36 cellular contexts compared by ENCODE assay signal in genomic region chr19:41445575-41445974, GRCh38. TPM values are rescaled to one million over a fixed set of nuclear protein-coding genes. Genes with fewer than 3 reads are reported as not detected.
"Had no signal": no experiment of that assay in that cellular context is flagged by ENCODE, and none has a peak within 500 bp of the region (broad histone marks: within the 10 kb centered on the region; RNA-seq: fewer than 3 reads in every experiment).

No MANE protein-coding gene starts in this region.

- H3K36me3 Mint-ChIP-seq: memory B cell; mesothelial cell of epicardium; naive thymus-derived CD4-positive, alpha-beta T cell; neural progenitor cell had no signal

- H3K4me3 Mint-ChIP-seq: central memory CD8-positive, alpha-beta T cell; memory B cell; mesothelial cell of epicardium; nephron; neural progenitor cell; stimulated activated naive CD8-positive, alpha-beta T cell treated with anti-CD3 and anti-CD28 coated beads, Interleukin-15, amount 100 ng/mL, for 72 hours had no signal

- ATAC-seq: foreskin keratinocyte; gastroesophageal sphincter; heart left ventricle; left cardiac atrium; mucosa of descending colon; naive thymus-derived CD4-positive, alpha-beta T cell; right cardiac atrium; stimulated activated naive CD8-positive, alpha-beta T cell treated with anti-CD3 and anti-CD28 coated beads, Interleukin-15, amount 100 ng/mL, for 72 hours had no signal

- H3K4me1 ChIP-seq: foreskin keratinocyte, neural progenitor cell, prostate gland had no signal

- FAIRE-seq: endothelial cell of umbilical vein had no signal

- DNase-seq: dermis blood vessel endothelial cell; effector memory CD4-positive, alpha-beta T cell; foreskin keratinocyte; left cardiac atrium; left ventricle myocardium inferior; mucosa of descending colon; right cardiac atrium; stimulated activated CD4-positive, alpha-beta T cell treated with anti-CD3 and anti-CD28 coated beads, Interleukin-12 subunit alpha, Interleukin-12 subunit beta, amount 100 ng/mL, for 4 hours; stimulated activated CD4-positive, alpha-beta T cell treated with anti-CD3 and anti-CD28 coated beads, Interleukin-1b, Interleukin-23, amount 100 ng/mL, for 48 hours; stimulated activated CD4-positive, alpha-beta T cell treated with anti-CD3 and anti-CD28 coated beads, Interleukin-4, amount 100 ng/mL, for 1 hour; stimulated activated naive CD4-positive, alpha-beta T cell; stimulated activated naive CD8-positive, alpha-beta T cell treated with anti-CD3 and anti-CD28 coated beads, Interleukin-15, amount 100 ng/mL, for 72 hours; thyroid gland; trophoblast cell had no signal

- H3K9me3 Mint-ChIP-seq: central memory CD8-positive, alpha-beta T cell; memory B cell; mesothelial cell of epicardium; naive thymus-derived CD4-positive, alpha-beta T cell; nephron; stimulated activated naive CD8-positive, alpha-beta T cell treated with anti-CD3 and anti-CD28 coated beads, Interleukin-15, amount 100 ng/mL, for 72 hours had no signal

- H3K27me3 ChIP-seq: thyroid gland had no signal

- H3K9me3 ChIP-seq: esophagus muscularis mucosa, gastroesophageal sphincter, heart left ventricle, left ventricle myocardium inferior, mucosa of descending colon, prostate gland, thyroid gland had no signal

- H3K4me1 Mint-ChIP-seq: nephron had no signal

- H3K36me3 ChIP-seq: esophagus muscularis mucosa, gastroesophageal sphincter, heart left ventricle, left ventricle myocardium inferior, neural progenitor cell, prostate gland, thyroid gland had no signal

- H3K27ac Mint-ChIP-seq: memory B cell; mesothelial cell of epicardium; nephron; neural progenitor cell; stimulated activated naive CD8-positive, alpha-beta T cell treated with anti-CD3 and anti-CD28 coated beads, Interleukin-15, amount 100 ng/mL, for 72 hours had no signal

- H3K27ac ChIP-seq: coronary artery, esophagus muscularis mucosa, foreskin keratinocyte, gastroesophageal sphincter, heart left ventricle, hepatocyte, neural progenitor cell, prostate gland, skin epidermis, thyroid gland had no signal

- H3K4me3 ChIP-seq: coronary artery, esophagus muscularis mucosa, gastroesophageal sphincter, hepatocyte, lung, mucosa of descending colon, neural progenitor cell, prostate gland, skin epidermis, thyroid gland had no signal

RNA-seq across cellular contexts. Expression of gene ERICH4, which starts 2.6 kb away (rescaled TPM):
- total RNA-seq: dermis blood vessel endothelial cell; endothelial cell of umbilical vein; epithelial cell of proximal tubule; esophagus muscularis mucosa; fibroblast of lung; foreskin keratinocyte; gastroesophageal sphincter; kidney epithelial cell; left cardiac atrium; left ventricle myocardium inferior; lung; mesothelial cell of epicardium; mucosa of descending colon; naive thymus-derived CD4-positive, alpha-beta T cell; osteocyte; prostate gland; right cardiac atrium; subcutaneous adipose tissue; temporal lobe; thyroid gland; urinary bladder had no signal
- polyA plus RNA-seq: endothelial cell of umbilical vein; fibroblast of lung; foreskin keratinocyte; naive thymus-derived CD4-positive, alpha-beta T cell; right cardiac atrium; urinary bladder had no signal
